In genomic region chr15:101128191-101128590, GRCh38 we compare ENCODE assay signal across 8 cellular contexts.
DNase-seq lines count a peak whose midpoint lies in the region; ATAC-seq and TF ChIP-seq lines count a peak whose summit lies in the region.

No MANE protein-coding gene starts in this region.

- peak overlapping the region; percentile 67 to 96 (median 87) for H3K4me2 ChIP-seq in BLaER1 treated with 17β-estradiol and CSF1 and Interleukin-3, amounts not matched to agents 10 nM and 100 nM

- H3K27ac ChIP-seq in BLaER1 treated with 17β-estradiol and CSF1 and Interleukin-3, amounts not matched to agents 10 nM and 100 nM = peak overlapping the region; percentile 58 to 88 (median 76); a peak in 20 of 22 replicates

- DNase-seq in NCI-H226 (peak; percentile 97), choroid plexus epithelial cell (ENCODE audit: low read depth) (peak; percentile 99), natural killer cell (no peak), KG1 (lab: John Stamatoyannopoulos, UW) (no peak), iPS-NIHi7 (ENCODE audit: extremely low spot score) (no peak), hippocampal formation (lab: John Stamatoyannopoulos, UW) (no peak)
- no peak for DNase-seq in central memory CD4-positive, alpha-beta T cell

- no peaks in the 10 kb centered on the region for H3K36me3 ChIP-seq in BLaER1 treated with 17β-estradiol and CSF1 and Interleukin-3, amounts not matched to agents 10 nM and 100 nM

- peak overlapping the region in 7 of 11 experiments; percentile 65 to 77 (median 72); a peak in 10 of 22 replicates for H3K9ac ChIP-seq in BLaER1 treated with 17β-estradiol and CSF1 and Interleukin-3, amounts not matched to agents 10 nM and 100 nM

- H3K27ac Mint-ChIP-seq in natural killer cell = peak overlapping the region; percentile 90 to 96

- H4K20me1 ChIP-seq in BLaER1 treated with 17β-estradiol and CSF1 and Interleukin-3, amounts not matched to agents 10 nM and 100 nM = no peaks in the 10 kb centered on the region

- peaks cover 52 to 54% of the 10 kb centered on the region in 2 donors for H3K4me1 Mint-ChIP-seq in natural killer cell

- 0 out of 20 replicates have a peak overlapping the region, but pooled peaks of 1 of the 10 experiments have one; percentile 40 for H3K4me3 ChIP-seq in BLaER1 treated with 17β-estradiol and CSF1 and Interleukin-3, amounts not matched to agents 10 nM and 100 nM
- no peak overlapping the region for H3K4me3 ChIP-seq in choroid plexus epithelial cell (ENCODE audit: low read depth, low read length)

- H3K9me3 ChIP-seq in BLaER1 treated with 17β-estradiol and CSF1 and Interleukin-3, amounts not matched to agents 10 nM and 100 nM (replicated peaks in 1 of 11) = peaks cover 0 to 10% (median 0%) of the 10 kb centered on the region in 11 experiments; a peak in 3 of 22 replicates

- H3K27me3 ChIP-seq in BLaER1 treated with 17β-estradiol and CSF1 and Interleukin-3, amounts not matched to agents 10 nM and 100 nM = no peaks in the 10 kb centered on the region

- H3K4me1 ChIP-seq in BLaER1 treated with 17β-estradiol and CSF1 and Interleukin-3, amounts not matched to agents 10 nM and 100 nM = peaks cover 65 to 84% (median 74%) of the 10 kb centered on the region in 10 experiments

- intact Hi-C loops in natural killer cell (cut with micrococcal nuclease) = no loop called here

- H3K27me3 Mint-ChIP-seq in natural killer cell (ENCODE audit: low read depth in 2 of 2) = no peaks in the 10 kb centered on the region

- no peak for ATAC-seq in natural killer cell

- TF ChIP-seq CTCF in choroid plexus epithelial cell (conservative IDR thresholded peaks at IDR 0.05; ENCODE audit: low read depth, low read length) (no peak), natural killer cell (IDR thresholded peaks at IDR 0.05) (no peak)

- no peaks in the 10 kb centered on the region for H3K36me3 Mint-ChIP-seq in natural killer cell

- H3K9me3 Mint-ChIP-seq in natural killer cell = no peaks in the 10 kb centered on the region

- peak overlapping the region; percentile 38 for H3K4me3 Mint-ChIP-seq in natural killer cell

Comparison
In these comparisons a context has a peak if more than half of its experiments do, and no peak if none do; other contexts are left out.
1. DNase-seq: peak in NCI-H226 (single experiment) and choroid plexus epithelial cell (single experiment); none in natural killer cell (single experiment), KG1 (single experiment), iPS-NIHi7 (single experiment), central memory CD4-positive, alpha-beta T cell (single experiment) and hippocampal formation (0 of 2).